3 cellular contexts compared by ENCODE assay signal in the genomic region with DNA sequence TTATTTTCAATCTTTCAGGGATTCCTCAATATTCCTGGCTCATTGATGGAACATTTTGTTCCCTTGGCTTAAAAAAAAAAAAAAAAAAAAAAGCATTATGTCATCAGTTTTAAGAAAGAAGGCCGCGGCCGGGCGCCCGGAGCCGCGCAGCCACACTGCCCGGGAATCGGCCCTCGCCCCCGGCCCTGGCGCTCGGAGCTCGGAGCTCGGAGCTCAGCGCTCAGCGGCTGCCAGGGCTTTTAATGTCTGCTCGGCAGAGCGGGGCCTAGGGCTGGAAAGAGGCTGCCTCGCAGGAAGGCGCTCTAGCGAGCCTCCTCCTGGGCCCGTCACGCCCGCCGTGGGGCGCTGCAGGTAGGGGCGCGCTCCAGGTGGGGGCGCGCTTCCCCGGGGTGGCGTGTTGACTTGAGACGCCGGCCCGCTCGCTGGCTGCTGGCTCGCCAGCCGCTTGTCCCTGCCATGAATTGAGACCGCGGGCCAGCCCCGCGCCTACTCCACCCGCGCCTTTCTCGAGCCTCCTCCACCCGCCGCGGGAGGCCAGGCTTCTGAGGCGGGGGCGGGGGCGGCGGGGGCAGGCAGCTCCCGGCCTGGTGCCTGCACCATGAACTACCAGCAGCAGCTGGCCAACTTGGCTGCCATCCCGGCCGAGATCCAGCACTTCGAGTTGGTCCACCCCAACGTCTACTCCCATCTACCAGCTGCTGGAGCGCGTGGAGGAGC.
TF ChIP-seq lines count a peak whose summit lies in the region.

No MANE protein-coding gene starts in this region.

TF ChIP-seq in A549, 52 proteins besides CTCF, POLR2A, EP300 and RAD21 (continues in another document):
- TF ChIP-seq CHD4 (IDR thresholded peaks at IDR 0.05; ENCODE audit: borderline replicate concordance) (no peak), HDAC2 (IDR thresholded peaks at IDR 0.05) (no peak), SREBF2 (IDR thresholded peaks at IDR 0.05) (no peak), E2F6 (IDR thresholded peaks at IDR 0.05; ENCODE audit: borderline replicate concordance, low read depth) (peak; percentile 44; the same call in 1 of the 2 replicates), SMC3 (IDR thresholded peaks at IDR 0.05) (peak; percentile 33; the same call in 1 of the 3 replicates), KDM5A (IDR thresholded peaks at IDR 0.05) (no peak), ZSCAN20 (CRISPR knock-in tag; IDR thresholded peaks at IDR 0.05) (no peak), MAFK (IDR thresholded peaks at IDR 0.05; ENCODE audit: partially characterized antibody) (peak; percentile 61), FOSL2 (IDR thresholded peaks at IDR 0.05) (no peak), FOSL2 (CRISPR knock-in tag; IDR thresholded peaks at IDR 0.05) (no peak), CEBPB (IDR thresholded peaks at IDR 0.05) (no peak), ZFP36 (IDR thresholded peaks at IDR 0.05; ENCODE audit: borderline replicate concordance, partially characterized antibody) (no peak), HES2 (IDR thresholded peaks at IDR 0.05) (no peak)
- TF ChIP-seq, protein P1, sequence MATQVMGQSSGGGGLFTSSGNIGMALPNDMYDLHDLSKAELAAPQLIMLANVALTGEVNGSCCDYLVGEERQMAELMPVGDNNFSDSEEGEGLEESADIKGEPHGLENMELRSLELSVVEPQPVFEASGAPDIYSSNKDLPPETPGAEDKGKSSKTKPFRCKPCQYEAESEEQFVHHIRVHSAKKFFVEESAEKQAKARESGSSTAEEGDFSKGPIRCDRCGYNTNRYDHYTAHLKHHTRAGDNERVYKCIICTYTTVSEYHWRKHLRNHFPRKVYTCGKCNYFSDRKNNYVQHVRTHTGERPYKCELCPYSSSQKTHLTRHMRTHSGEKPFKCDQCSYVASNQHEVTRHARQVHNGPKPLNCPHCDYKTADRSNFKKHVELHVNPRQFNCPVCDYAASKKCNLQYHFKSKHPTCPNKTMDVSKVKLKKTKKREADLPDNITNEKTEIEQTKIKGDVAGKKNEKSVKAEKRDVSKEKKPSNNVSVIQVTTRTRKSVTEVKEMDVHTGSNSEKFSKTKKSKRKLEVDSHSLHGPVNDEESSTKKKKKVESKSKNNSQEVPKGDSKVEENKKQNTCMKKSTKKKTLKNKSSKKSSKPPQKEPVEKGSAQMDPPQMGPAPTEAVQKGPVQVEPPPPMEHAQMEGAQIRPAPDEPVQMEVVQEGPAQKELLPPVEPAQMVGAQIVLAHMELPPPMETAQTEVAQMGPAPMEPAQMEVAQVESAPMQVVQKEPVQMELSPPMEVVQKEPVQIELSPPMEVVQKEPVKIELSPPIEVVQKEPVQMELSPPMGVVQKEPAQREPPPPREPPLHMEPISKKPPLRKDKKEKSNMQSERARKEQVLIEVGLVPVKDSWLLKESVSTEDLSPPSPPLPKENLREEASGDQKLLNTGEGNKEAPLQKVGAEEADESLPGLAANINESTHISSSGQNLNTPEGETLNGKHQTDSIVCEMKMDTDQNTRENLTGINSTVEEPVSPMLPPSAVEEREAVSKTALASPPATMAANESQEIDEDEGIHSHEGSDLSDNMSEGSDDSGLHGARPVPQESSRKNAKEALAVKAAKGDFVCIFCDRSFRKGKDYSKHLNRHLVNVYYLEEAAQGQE (IDR thresholded peaks at IDR 0.05), result no peak
- TF ChIP-seq, protein P2, sequence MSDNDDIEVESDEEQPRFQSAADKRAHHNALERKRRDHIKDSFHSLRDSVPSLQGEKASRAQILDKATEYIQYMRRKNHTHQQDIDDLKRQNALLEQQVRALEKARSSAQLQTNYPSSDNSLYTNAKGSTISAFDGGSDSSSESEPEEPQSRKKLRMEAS (IDR thresholded peaks at IDR 0.05), result peak; percentile 43; the same call in 1 of the 2 replicates
- TF ChIP-seq, protein P3, sequence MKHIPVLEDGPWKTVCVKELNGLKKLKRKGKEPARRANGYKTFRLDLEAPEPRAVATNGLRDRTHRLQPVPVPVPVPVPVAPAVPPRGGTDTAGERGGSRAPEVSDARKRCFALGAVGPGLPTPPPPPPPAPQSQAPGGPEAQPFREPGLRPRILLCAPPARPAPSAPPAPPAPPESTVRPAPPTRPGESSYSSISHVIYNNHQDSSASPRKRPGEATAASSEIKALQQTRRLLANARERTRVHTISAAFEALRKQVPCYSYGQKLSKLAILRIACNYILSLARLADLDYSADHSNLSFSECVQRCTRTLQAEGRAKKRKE (CRISPR knock-in tag; IDR thresholded peaks at IDR 0.05; ENCODE audit: low read depth), result no peak

TF ChIP-seq in HEK293T, 16 proteins besides CTCF, POLR2A, EP300 and RAD21:
- TF ChIP-seq L3MBTL2 (conservative IDR thresholded peaks at IDR 0.05), result 0 out of 2 replicates have a peak, but pooled peaks have one; percentile 28
- TF ChIP-seq FOXA1 (IDR thresholded peaks at IDR 0.05), result no peak
- TF ChIP-seq ZNF384 (IDR thresholded peaks at IDR 0.05), result peak; percentile 95
- TF ChIP-seq HDGF (IDR thresholded peaks at IDR 0.05; ENCODE audit: borderline replicate concordance), result no peak

TF ChIP-seq in SK-N-SH, 30 proteins besides CTCF, POLR2A, EP300 and RAD21:
- TF ChIP-seq RCOR1 (IDR thresholded peaks at IDR 0.05; ENCODE audit: low read length) (no peak), SMC3 (IDR thresholded peaks at IDR 0.05; ENCODE audit: low read depth, low read length) (peak; percentile 13; the same call in 1 of the 2 replicates), USF1 (IDR thresholded peaks at IDR 0.05; ENCODE audit: borderline replicate concordance, low read depth) (no peak), MXI1 (IDR thresholded peaks at IDR 0.05; ENCODE audit: low read depth, low read length) (peak; percentile 53; the same call in 1 of the 2 replicates)
- TF ChIP-seq, protein P2 (IDR thresholded peaks at IDR 0.05; ENCODE audit: low read depth), result no peak
